ENCODE assay signal across 10 cellular contexts in the genomic region with DNA sequence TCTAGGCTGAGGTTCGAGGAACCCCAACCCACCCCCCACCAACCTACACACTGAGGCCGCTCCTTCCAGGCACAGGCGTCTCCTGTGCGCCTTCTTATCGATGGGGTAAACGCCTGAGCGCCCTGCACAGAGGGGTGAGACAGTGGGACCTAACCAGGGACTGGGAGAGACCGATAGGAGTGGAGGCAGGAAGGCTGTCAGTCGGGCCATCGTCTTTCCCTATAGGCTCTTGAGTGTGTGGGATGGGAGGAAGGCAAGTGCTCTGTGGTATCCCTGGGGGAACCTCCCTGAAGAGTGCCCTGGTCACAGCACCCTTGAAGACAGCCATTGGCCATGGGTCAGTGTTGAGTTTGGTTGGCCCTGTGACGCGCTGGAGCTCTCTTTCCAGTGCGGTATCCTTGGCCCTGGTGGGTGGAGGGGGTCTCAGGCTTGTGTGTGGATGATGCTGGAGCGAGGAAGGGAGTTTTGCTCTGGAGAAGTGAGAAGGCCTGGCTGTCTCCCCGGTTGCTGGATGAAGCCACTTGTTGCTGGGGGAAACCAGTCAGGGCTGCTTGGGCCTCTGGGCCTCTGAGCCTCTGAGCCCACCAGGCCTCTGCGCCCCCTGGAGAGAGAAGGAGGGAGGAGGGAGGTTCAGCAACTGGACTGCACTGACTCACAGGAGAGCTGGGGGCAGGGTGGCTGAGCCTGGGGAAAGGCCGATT. TPM values are rescaled to one million over a fixed set of nuclear protein-coding genes. Genes with fewer than 3 reads are reported as not detected.
DNase-seq lines count a peak whose midpoint lies in the region; ATAC-seq and TF ChIP-seq lines count a peak whose summit lies in the region.
"Had no signal": no experiment of that assay in that cellular context is flagged by ENCODE, and none has a peak within 500 bp of the region (broad histone marks: within the 10 kb centered on the region; RNA-seq: fewer than 3 reads in every experiment).

No MANE protein-coding gene starts in this region.

- H3K9me2 ChIP-seq in PC-3 (replicated peaks; ENCODE audit: low read length): no peaks in the 10 kb centered on the region
- H3K9me2 ChIP-seq in MM.1S (replicated peaks; ENCODE audit: insufficient read depth, low read length): no peaks in the 10 kb centered on the region

- H3K27ac ChIP-seq in PC-3 (ENCODE audit: low read length) (no peak overlapping the region), mesodermal cell (ENCODE audit: low read depth, low read length, severe bottlenecking) (peak overlapping the region; percentile 87), tibial nerve (peak overlapping the region in 3 of 4 donors; percentile 85 to 90 (median 90)), MM.1S (ENCODE audit: low read length) (no peak overlapping the region)

- H3K4me1 ChIP-seq in PC-3 (ENCODE audit: insufficient read depth, low read length) (peaks cover 36% of the 10 kb centered on the region), mesodermal cell (ENCODE audit: control insufficient read depth, insufficient read depth, low read length, poor library complexity, severe bottlenecking) (peaks cover 29% of the 10 kb centered on the region), tibial nerve (peaks cover 0 to 33% (median 16%) of the 10 kb centered on the region in 4 donors), MM.1S (ENCODE audit: low read length) (no peaks in the 10 kb centered on the region)

- peaks cover 32% of the 10 kb centered on the region for H4K20me1 ChIP-seq in PC-3 (ENCODE audit: low read length)
- H4K20me1 ChIP-seq in MM.1S (ENCODE audit: insufficient read depth, low read length): no peaks in the 10 kb centered on the region

- peak overlapping the region; percentile 96 for H3K4me2 ChIP-seq in PC-3 (ENCODE audit: low read length)
- H3K4me2 ChIP-seq in MM.1S (ENCODE audit: low read depth, low read length): no peak overlapping the region

- CTCF ChIA-PET in PC-3 (lab: Charles Lee): no interaction called here

- peaks cover 22% of the 10 kb centered on the region for H3K36me3 ChIP-seq in PC-3 (ENCODE audit: low read depth, low read length)
- H3K36me3 ChIP-seq in mesodermal cell (ENCODE audit: control insufficient read depth, insufficient read depth, low read length): peaks cover 35% of the 10 kb centered on the region
- no peaks in the 10 kb centered on the region for H3K36me3 ChIP-seq in tibial nerve
- no peaks in the 10 kb centered on the region for H3K36me3 ChIP-seq in MM.1S (replicated peaks; ENCODE audit: insufficient read depth, low read length)

- no peak for TF ChIP-seq EP300 in tibial nerve (IDR thresholded peaks at IDR 0.05)

- H2AFZ ChIP-seq in PC-3 (ENCODE audit: low read length) (no peak overlapping the region), MM.1S (ENCODE audit: low read length) (no peak overlapping the region)

- no peaks in the 10 kb centered on the region for H3K27me3 ChIP-seq in PC-3 (ENCODE audit: low read length)
- peaks cover 0 to 45% of the 10 kb centered on the region in 2 donors for H3K27me3 ChIP-seq in tibial nerve
- peaks cover 81% of the 10 kb centered on the region for H3K27me3 ChIP-seq in MM.1S (replicated peaks; ENCODE audit: insufficient read depth, low read length)

- POLR2A ChIA-PET in PC-3 (lab: Charles Lee; ENCODE audit: unreplicated experiment): no interaction called here

- WGBS in mesodermal cell (ENCODE audit: insufficient coverage in 2 of 2), 2 experiments: 18 to 23% methylated on average over 14 to 15 of the region's 17 CpGs
- WGBS in tibial nerve, 2 donors: 30 to 50% methylated on average over 17 of the region's 17 CpGs

- peak; percentile 36 for TF ChIP-seq CTCF in PC-3 (conservative IDR thresholded peaks at IDR 0.05; ENCODE audit: low read depth, low read length)
- peak; percentile 58 for TF ChIP-seq CTCF in epithelial cell of proximal tubule (conservative IDR thresholded peaks at IDR 0.05; ENCODE audit: low read depth, low read length)
- TF ChIP-seq CTCF in tibial nerve (IDR thresholded peaks at IDR 0.05): no peak
- no peak for TF ChIP-seq CTCF in MM.1S (IDR thresholded peaks at IDR 0.05; ENCODE audit: low read length)

- BruUV-seq in PC-3 (replicated peaks; lab: Mats Ljungman, UMichigan): no TSS peak

- H3K9ac ChIP-seq in PC-3 (ENCODE audit: low read length): peak overlapping the region; percentile 97; the same call in 1 of the 2 replicates
- no peak overlapping the region for H3K9ac ChIP-seq in MM.1S (ENCODE audit: low read length)

- TF ChIP-seq POLR2A in tibial nerve (IDR thresholded peaks at IDR 0.05): no peak

- DNase-seq in PC-3: peak; percentile 19
- DNase-seq in epithelial cell of proximal tubule (ENCODE audit: low read depth): no peak
- DNase-seq in tibial nerve (ENCODE audit: low spot score in 2 of 2): no peak
- DNase-seq in GDM1 (lab: John Stamatoyannopoulos, UW): no peak
- no peak for DNase-seq in AML-193 (lab: John Stamatoyannopoulos, UW)
- DNase-seq in MM.1S: no peak
- DNase-seq: activated effector memory CD4-positive, alpha-beta T cell treated with Interleukin-2 at 50 U/mL for 16 hours; effector memory CD8-positive, alpha-beta T cell had no signal

- peaks cover 3% of the 10 kb centered on the region for H3F3A ChIP-seq in PC-3 (ENCODE audit: low read length, unreplicated experiment)
- H3F3A ChIP-seq in MM.1S (ENCODE audit: insufficient read depth, low read length): no peaks in the 10 kb centered on the region

- no peak for ATAC-seq in PC-3
- ATAC-seq: effector memory CD8-positive, alpha-beta T cell had no signal

- H3K9me3 ChIP-seq in PC-3 (ENCODE audit: low read length) (0 out of 2 replicates have a peak, but pooled peaks cover 6% of the 10 kb centered on the region), mesodermal cell (ENCODE audit: control insufficient read depth, low read length) (no peaks in the 10 kb centered on the region), tibial nerve (peaks cover 0 to 21% (median 0%) of the 10 kb centered on the region in 4 donors), MM.1S (replicated peaks; ENCODE audit: insufficient read depth, low read length) (no peaks in the 10 kb centered on the region)

- intact Hi-C loops in PC-3 (cut with micrococcal nuclease): loop anchor here (5.0 kb wide), 1 partner anchor 221 kb away; the partner anchor contains the start of gene TTYH2

- H3K4me3 ChIP-seq in PC-3 (ENCODE audit: low read length): peak overlapping the region; percentile 80
- H3K4me3 ChIP-seq in epithelial cell of proximal tubule (ENCODE audit: low read depth, low read length): peak overlapping the region; percentile 98
- peak overlapping the region; percentile 82 for H3K4me3 ChIP-seq in mesodermal cell (ENCODE audit: extremely low read depth, insufficient read depth, low read length, poor library complexity, severe bottlenecking)
- H3K4me3 ChIP-seq in tibial nerve: peak overlapping the region; percentile 43 to 61 (median 50)
- no peak overlapping the region for H3K4me3 ChIP-seq in MM.1S (ENCODE audit: low read length)

- H3K79me2 ChIP-seq in PC-3 (ENCODE audit: low read length) (peaks cover 64% of the 10 kb centered on the region), MM.1S (ENCODE audit: low read length) (no peaks in the 10 kb centered on the region)

RNA-seq across cellular contexts. Expression of gene GPRC5C, which starts 1.7 kb away (rescaled TPM):
- total RNA-seq in PC-3 (2014; rRNA removed) (209 and 210 TPM in 2 replicates), epithelial cell of proximal tubule (48.3 and 61.7 TPM in 2 replicates), tibial nerve (10 to 100 TPM; 41.6 to 96.4 (median 55.1) TPM)
- 131 TPM for polyA plus RNA-seq in mesodermal cell (2013, experiment 1 of 2)
- polyA plus RNA-seq in mesodermal cell (2013, experiment 2 of 2): 126 TPM
- total RNA-seq: LHCN-M2 had no signal

RNA-seq across cellular contexts. Expression of gene CD300A, which starts 32.9 kb away (rescaled TPM):
- not detected in 2 replicates for total RNA-seq in PC-3 (2014; rRNA removed)
- total RNA-seq in epithelial cell of proximal tubule: not detected in 2 replicates
- not detected for polyA plus RNA-seq in mesodermal cell (2013, experiment 1 of 2)
- polyA plus RNA-seq in mesodermal cell (2013, experiment 2 of 2): not detected
- total RNA-seq in tibial nerve: 10 to 100 TPM in 2 of 4 donors, 1 to 10 TPM in 2; 6.8 to 12.6 (median 9.8) TPM
- total RNA-seq: LHCN-M2 had no signal

Comparison
In these comparisons a context has a peak if more than half of its experiments do, and no peak if none do; other contexts are left out.
1. H3K27ac ChIP-seq: peak in mesodermal cell (single experiment) and tibial nerve (3 of 4); none in PC-3 (single experiment) and MM.1S (single experiment).
2. CTCF ChIP-seq: peak in PC-3 (single experiment) and epithelial cell of proximal tubule (single experiment); none in tibial nerve (0 of 5) and MM.1S (single experiment).